Comparison of ENCODE assay signal across 8 cellular contexts in genomic region chr22:49960967-49961600, GRCh38. TPM values are rescaled to one million over a fixed set of nuclear protein-coding genes. Genes with fewer than 3 reads are reported as not detected.
DNase-seq lines count a peak whose midpoint lies in the region; ATAC-seq, FAIRE-seq and TF ChIP-seq lines count a peak whose summit lies in the region.

No MANE protein-coding gene starts in this region.

- no peaks in the 10 kb centered on the region for H3K27me3 Mint-ChIP-seq in activated B cell treated with CpG ODN at 0.5 μM for 24 hours

- H3K27me3 ChIP-seq in ACC112 (ENCODE audit: insufficient read depth, low read length) (no peaks in the 10 kb centered on the region), muscle layer of duodenum (ENCODE audit: low read depth, low read length) (no peaks in the 10 kb centered on the region), uterus (no peaks in the 10 kb centered on the region)

- FAIRE-seq in HTR-8/SVneo (lab: Jason Lieb, UNC) = no peak

- H3K36me3 Mint-ChIP-seq in activated B cell treated with CpG ODN at 0.5 μM for 24 hours (ENCODE audit: low read depth) = peaks cover 31% of the 10 kb centered on the region

- H3K4me1 ChIP-seq in ACC112 (ENCODE audit: control insufficient read depth, insufficient read depth, low read length, unreplicated experiment) = peaks cover 8% of the 10 kb centered on the region
- H3K4me1 ChIP-seq in HEK293 (ENCODE audit: control insufficient read depth, insufficient read depth, low read length) = peaks cover 12% of the 10 kb centered on the region
- peaks cover 16 to 36% of the 10 kb centered on the region in 2 donors for H3K4me1 ChIP-seq in muscle layer of duodenum (ENCODE audit: control insufficient read depth in 1 of 2, insufficient read depth in 2 of 2, low read length in 2 of 2)
- H3K4me1 ChIP-seq in uterus = peaks cover 0 to 25% of the 10 kb centered on the region in 2 donors

- intact Hi-C loops in activated B cell treated with CpG ODN at 0.5 μM for 24 hours (cut with micrococcal nuclease) (loop anchor here (1.0 to 10.0 kb wide), 6 partner anchors 16 to 584 kb away; partner anchors contain the start of genes KLHDC7B and ZBED4), uterus (cut with DNase I; ENCODE audit: low total_unique reads) (no loop called here)

- peaks cover 45% of the 10 kb centered on the region for H3K4me1 Mint-ChIP-seq in activated B cell treated with CpG ODN at 0.5 μM for 24 hours

- DNase-seq in activated B cell treated with CpG ODN at 0.5 μM for 24 hours = peak; percentile 63
- peak; percentile 81 for DNase-seq in epithelial cell of esophagus (ENCODE audit: low read depth)
- DNase-seq in uterus = peak; percentile 41 to 50
- DNase-seq in HTR-8/SVneo (ENCODE audit: insufficient read length, low spot score) = no peak

- CTCF ChIA-PET in HEK293 (lab: Yijun Ruan, JAX) (interaction anchor here (1.1 kb wide), 1 partner anchor 69 kb away, joined by 4 read pairs; no protein-coding TSS in a partner anchor), activated B cell treated with CpG ODN at 0.5 μM for 24 hours (lab: Charles Lee) (interaction anchor here (1.4 to 4.6 kb wide), 3 partner anchors 28 to 32 kb away, joined by 5 to 36 read pairs (median 12); no protein-coding TSS in a partner anchor)

- no peak for ATAC-seq in activated B cell treated with CpG ODN at 0.5 μM for 24 hours (ENCODE audit: low read depth)
- no peak for ATAC-seq in HG03135 (IDR thresholded peaks at IDR 0.05; ENCODE audit: unreplicated experiment)

- no peaks in the 10 kb centered on the region for H3K9me3 ChIP-seq in HEK293 (ENCODE audit: control insufficient read depth, insufficient read depth, low read depth, low read length)
- H3K9me3 ChIP-seq in muscle layer of duodenum (ENCODE audit: control insufficient read depth in 1 of 2, low read length in 2 of 2) = no peaks in the 10 kb centered on the region
- no peaks in the 10 kb centered on the region for H3K9me3 ChIP-seq in uterus

- H3K27ac ChIP-seq in ACC112 (ENCODE audit: low read depth, low read length) (peak overlapping the region; percentile 77; the same call in 1 of the 2 replicates), HEK293 (ENCODE audit: extremely low read depth, low read depth, low read length) (peak overlapping the region; percentile 99), muscle layer of duodenum (ENCODE audit: low read length) (no peak overlapping the region), uterus (peak overlapping the region; percentile 93 to 95)

- POLR2A ChIA-PET in HEK293 (lab: Yijun Ruan, JAX) = interaction anchor here (1.0 to 3.3 kb wide), 6 partner anchors 8 to 81 kb away, joined by 3 to 26 read pairs (median 4); no protein-coding TSS in a partner anchor
- POLR2A ChIA-PET in activated B cell treated with CpG ODN at 0.5 μM for 24 hours (lab: Charles Lee) = interaction anchor here (1.0 to 18.9 kb wide), 14 partner anchors 10 to 230 kb away, joined by 3 to 828 read pairs (median 9); partner anchors contain the start of genes ALG12 and CRELD2

- no peak overlapping the region for H2AFZ ChIP-seq in ACC112 (ENCODE audit: low read length, unreplicated experiment)

- H3K27ac Mint-ChIP-seq in activated B cell treated with CpG ODN at 0.5 μM for 24 hours = peak overlapping the region; percentile 90

- no peaks in the 10 kb centered on the region for H3K9me3 Mint-ChIP-seq in activated B cell treated with CpG ODN at 0.5 μM for 24 hours

- no peak for TF ChIP-seq POLR2A in uterus (IDR thresholded peaks at IDR 0.05)

- no peaks in the 10 kb centered on the region for H3K36me3 ChIP-seq in ACC112 (ENCODE audit: insufficient read depth, low read length)
- peaks cover 10 to 39% of the 10 kb centered on the region in 2 experiments for H3K36me3 ChIP-seq in HEK293 (ENCODE audit: control insufficient read depth in 2 of 2, insufficient read depth in 1 of 2, low read length in 2 of 2)
- peaks cover 11 to 19% of the 10 kb centered on the region in 2 donors for H3K36me3 ChIP-seq in muscle layer of duodenum (ENCODE audit: control insufficient read depth in 1 of 2, insufficient read depth in 2 of 2, low read length in 2 of 2)
- no peaks in the 10 kb centered on the region for H3K36me3 ChIP-seq in uterus

- peak overlapping the region; percentile 91 for H3K4me3 Mint-ChIP-seq in activated B cell treated with CpG ODN at 0.5 μM for 24 hours

- TF ChIP-seq CTCF in HEK293 (tag by site-specific recombination; IDR thresholded peaks at IDR 0.05) = no peak
- no peak for TF ChIP-seq CTCF in activated B cell treated with CpG ODN at 0.5 μM for 24 hours (IDR thresholded peaks at IDR 0.05)
- no peak for TF ChIP-seq CTCF in epithelial cell of esophagus (IDR thresholded peaks at IDR 0.05; ENCODE audit: insufficient read depth, low read depth, low read length, missing control alignments)
- no peak for TF ChIP-seq CTCF in uterus (IDR thresholded peaks at IDR 0.05)

- peaks cover 25% of the 10 kb centered on the region for H3K79me2 ChIP-seq in ACC112 (ENCODE audit: control insufficient read depth, insufficient read depth, low read length, unreplicated experiment)

- H3K4me3 ChIP-seq in ACC112 (ENCODE audit: low read depth, low read length) (peak overlapping the region; percentile 90), HEK293 (ENCODE audit: low read depth, low read length) (peak overlapping the region; percentile 83), epithelial cell of esophagus (ENCODE audit: low read length) (peak overlapping the region; percentile 80), muscle layer of duodenum (ENCODE audit: low read depth in 1 of 2, low read length in 2 of 2) (peak overlapping the region; percentile 72 to 73), uterus (peak overlapping the region; percentile 55 to 79)

TF ChIP-seq in HEK293, 187 proteins besides CTCF, POLR2A, EP300 and RAD21:
- no peak for TF ChIP-seq ZNF366 (tag by site-specific recombination; conservative IDR thresholded peaks at IDR 0.05)
- TF ChIP-seq HOXC10 (CRISPR knock-in tag; IDR thresholded peaks at IDR 0.05) = 0 out of 2 replicates have a peak, but pooled peaks have one; percentile 15

RNA-seq across cellular contexts. Expression of gene PIM3, which starts 0.5 kb away (rescaled TPM):
- total RNA-seq in activated B cell treated with CpG ODN at 0.5 μM for 24 hours (79.8 and 91.7 TPM in 2 replicates), uterus (100 to 1,000 TPM in 1 of 4 donors, 10 to 100 TPM in 3; 31.7 to 106 (median 53.6) TPM)

RNA-seq across cellular contexts. Expression of gene CRELD2, which starts 42.6 kb away (rescaled TPM):
- 44.5 and 45.0 TPM in 2 replicates for total RNA-seq in activated B cell treated with CpG ODN at 0.5 μM for 24 hours
- 10 to 100 TPM in 2 of 4 donors, 1 to 10 TPM in 2; 3.6 to 37.0 (median 14.6) TPM for total RNA-seq in uterus

RNA-seq across cellular contexts. Expression of gene ALG12, which starts 42.8 kb away (rescaled TPM):
- total RNA-seq in activated B cell treated with CpG ODN at 0.5 μM for 24 hours (15.5 and 18.2 TPM in 2 replicates), uterus (10 to 100 TPM; 11.8 to 22.5 (median 18.3) TPM)

RNA-seq across cellular contexts. Expression of gene IL17REL, which starts 51.5 kb away (rescaled TPM):
- 0.15 and 0.31 TPM in 2 replicates for total RNA-seq in activated B cell treated with CpG ODN at 0.5 μM for 24 hours
- under 1 TPM in 2 of 4 donors, not detected in 2; 0.12 to 0.26 TPM for total RNA-seq in uterus
